17 cellular contexts compared by ENCODE assay signal in the genomic region with DNA sequence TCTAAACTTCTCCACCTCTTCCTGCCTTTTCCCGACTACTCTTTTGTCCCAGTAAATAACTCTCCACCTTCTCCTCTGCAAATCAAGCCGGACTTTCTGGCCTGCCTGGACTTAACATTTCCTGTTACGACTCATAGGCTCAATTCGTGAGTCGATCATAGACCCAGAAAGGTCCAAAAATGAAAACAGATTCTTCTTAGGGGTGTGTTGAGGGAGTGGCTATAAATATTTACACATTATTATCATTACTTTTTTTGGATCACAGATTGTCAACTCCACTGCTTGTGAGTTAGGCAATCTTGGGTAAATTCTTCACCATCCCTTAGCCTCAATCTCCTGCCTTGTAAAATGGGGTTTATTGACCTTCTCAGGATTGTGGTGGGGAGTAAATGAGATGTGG. TPM values are rescaled to one million over a fixed set of nuclear protein-coding genes. Genes with fewer than 3 reads are reported as not detected.
DNase-seq lines count a peak whose midpoint lies in the region; ATAC-seq and TF ChIP-seq lines count a peak whose summit lies in the region.
"Had no signal": no experiment of that assay in that cellular context is flagged by ENCODE, and none has a peak within 500 bp of the region (broad histone marks: within the 10 kb centered on the region; RNA-seq: fewer than 3 reads in every experiment).

No MANE protein-coding gene starts in this region.

- no peak for TF ChIP-seq EP300 in upper lobe of left lung (IDR thresholded peaks at IDR 0.05)

- peak overlapping the region in 2 of 3 experiments; percentile 25 to 35 for H3K27ac Mint-ChIP-seq in nephron
- H3K27ac Mint-ChIP-seq in activated naive CD8-positive, alpha-beta T cell treated with anti-CD3 and anti-CD28 coated beads for 36 hours: no peak overlapping the region

- no peak overlapping the region for H3K4me3 ChIP-seq in upper lobe of left lung
- H3K4me3 ChIP-seq: adrenal gland; BLaER1 treated with 17β-estradiol and CSF1 and Interleukin-3, amounts not matched to agents 10 nM and 100 nM; PC-9 had no signal

- no peaks in the 10 kb centered on the region for H3K9me3 Mint-ChIP-seq in nephron
- no peaks in the 10 kb centered on the region for H3K9me3 Mint-ChIP-seq in activated naive CD8-positive, alpha-beta T cell treated with anti-CD3 and anti-CD28 coated beads for 36 hours

- H3K27me3 ChIP-seq in upper lobe of left lung: no peaks in the 10 kb centered on the region
- H3K27me3 ChIP-seq: adrenal gland; BLaER1 treated with 17β-estradiol and CSF1 and Interleukin-3, amounts not matched to agents 10 nM and 100 nM had no signal

- no peaks in the 10 kb centered on the region for H3K9me3 ChIP-seq in upper lobe of left lung
- H3K9me3 ChIP-seq: adrenal gland; BLaER1 treated with 17β-estradiol and CSF1 and Interleukin-3, amounts not matched to agents 10 nM and 100 nM; neutrophil had no signal

- no peak overlapping the region for H3K4me3 Mint-ChIP-seq in nephron
- H3K4me3 Mint-ChIP-seq in activated naive CD8-positive, alpha-beta T cell treated with anti-CD3 and anti-CD28 coated beads for 36 hours: no peak overlapping the region

- H3K27me3 Mint-ChIP-seq in nephron (ENCODE audit: low read depth): peaks cover 6% of the 10 kb centered on the region
- peaks cover 12% of the 10 kb centered on the region for H3K27me3 Mint-ChIP-seq in activated naive CD8-positive, alpha-beta T cell treated with anti-CD3 and anti-CD28 coated beads for 36 hours

- H3K36me3 Mint-ChIP-seq in nephron (ENCODE audit: low read depth): no peaks in the 10 kb centered on the region
- H3K36me3 Mint-ChIP-seq in activated naive CD8-positive, alpha-beta T cell treated with anti-CD3 and anti-CD28 coated beads for 36 hours: no peaks in the 10 kb centered on the region

- TF ChIP-seq CTCF in nephron (IDR thresholded peaks at IDR 0.05; ENCODE audit: unreplicated experiment in 3 of 3): no peak
- no peak for TF ChIP-seq CTCF in upper lobe of left lung (IDR thresholded peaks at IDR 0.05)

- peaks cover 24 to 44% (median 31%) of the 10 kb centered on the region in 4 donors for H3K4me1 ChIP-seq in upper lobe of left lung

- TF ChIP-seq POLR2A in upper lobe of left lung (IDR thresholded peaks at IDR 0.05): no peak

- peaks cover 51% of the 10 kb centered on the region for H3K4me1 Mint-ChIP-seq in nephron
- no peaks in the 10 kb centered on the region for H3K4me1 Mint-ChIP-seq in activated naive CD8-positive, alpha-beta T cell treated with anti-CD3 and anti-CD28 coated beads for 36 hours

- ATAC-seq in upper lobe of left lung (ENCODE audit: low FRiP score in 2 of 2) (peak in 1 of 2 donors; percentile 26), HG03378 (IDR thresholded peaks at IDR 0.05; ENCODE audit: unreplicated experiment) (no peak)

- DNase-seq in HCEC 1CT (peak; percentile 5), dedifferentiated amniotic fluid mesenchymal stem cell (ENCODE audit: extremely low spot score) (peak; percentile 54), upper lobe of left lung (no peak), NCI-H345 treated with DMSO at 0.1 percent for 48 hours (lab: John Stamatoyannopoulos, UW; ENCODE audit: unreplicated experiment) (no peak), ecto neural progenitor cell (ENCODE audit: low spot score) (no peak)
- DNase-seq in activated naive CD8-positive, alpha-beta T cell treated with anti-CD3 and anti-CD28 coated beads for 36 hours: no peak
- DNase-seq: adrenal gland, foreskin melanocyte, NCI-H1436, NCI-H2171 treated with DMSO at 0.1 percent for 48 hours, NCI-H82 had no signal

- no peaks in the 10 kb centered on the region for H3K36me3 ChIP-seq in upper lobe of left lung
- H3K36me3 ChIP-seq: adrenal gland; BLaER1 treated with 17β-estradiol and CSF1 and Interleukin-3, amounts not matched to agents 10 nM and 100 nM; neutrophil had no signal

- H3K27ac ChIP-seq in upper lobe of left lung: peak overlapping the region; percentile 22 to 58 (median 54)
- H3K27ac ChIP-seq: BLaER1 treated with 17β-estradiol and CSF1 and Interleukin-3, amounts not matched to agents 10 nM and 100 nM; neutrophil; PC-9 had no signal

- WGBS in upper lobe of left lung, 2 donors: 22 to 33% methylated on average over 5 of the region's 5 CpGs

RNA-seq across cellular contexts. Expression of gene HABP2, which starts 58.9 kb away (rescaled TPM):
- 10 to 100 TPM in 1 of 6 donors, 1 to 10 TPM in 1, under 1 TPM in 2, not detected in 2; 0.15 to 10.3 (median 1.3) TPM for total RNA-seq in upper lobe of left lung
- not detected for total RNA-seq in activated naive CD8-positive, alpha-beta T cell treated with anti-CD3 and anti-CD28 coated beads for 36 hours
- total RNA-seq: mononuclear cell, PC-9 had no signal

Comparison
In these comparisons a context has a peak if more than half of its experiments do, and no peak if none do; other contexts are left out.
1. DNase-seq: peak in HCEC 1CT (single experiment) and dedifferentiated amniotic fluid mesenchymal stem cell (single experiment); none in upper lobe of left lung (0 of 2), activated naive CD8-positive, alpha-beta T cell treated with anti-CD3 and anti-CD28 coated beads for 36 hours (single experiment), NCI-H345 treated with DMSO at 0.1 percent for 48 hours (single experiment) and ecto neural progenitor cell (single experiment).